Comparison of ENCODE assay signal across 8 cellular contexts in genomic region chr1:206685256-206685748, GRCh38. TPM values are rescaled to one million over a fixed set of nuclear protein-coding genes. Genes with fewer than 3 reads are reported as not detected.
DNase-seq lines count a peak whose midpoint lies in the region; ATAC-seq and TF ChIP-seq lines count a peak whose summit lies in the region.

No MANE protein-coding gene starts in this region.

- H3K4me3 Mint-ChIP-seq in endodermal cell = peak overlapping the region; percentile 88

- 0% methylated on average over 4 to 60 of the region's 60 CpGs for WGBS in endodermal cell (ENCODE audit: insufficient coverage in 1 of 2, insufficient read length in 1 of 2), 2 experiments
- 0% methylated on average over 6 to 10 of the region's 60 CpGs for WGBS in thyroid gland, 2 donors

- H3K27me3 ChIP-seq in endodermal cell (ENCODE audit: control insufficient read depth, insufficient read depth, low read length, poor library complexity, severe bottlenecking) (peaks cover 40% of the 10 kb centered on the region), muscle layer of colon (ENCODE audit: control insufficient read depth in 1 of 2, insufficient read depth in 2 of 2, low read length in 2 of 2) (no peaks in the 10 kb centered on the region), thyroid gland (no peaks in the 10 kb centered on the region)

- H3K9me3 ChIP-seq in endodermal cell (ENCODE audit: control insufficient read depth, low read length) (no peaks in the 10 kb centered on the region), muscle layer of colon (ENCODE audit: low read length) (no peaks in the 10 kb centered on the region), thyroid gland (no peaks in the 10 kb centered on the region)

- TF ChIP-seq POLR2A in thyroid gland (IDR thresholded peaks at IDR 0.05) = no peak

- H3K4me1 Mint-ChIP-seq in endodermal cell = peaks cover 38% of the 10 kb centered on the region

- peak overlapping the region; percentile 97 for H3K27ac Mint-ChIP-seq in endodermal cell

- H3K4me1 ChIP-seq in endodermal cell (ENCODE audit: control insufficient read depth, insufficient read depth, low read length) (peaks cover 19% of the 10 kb centered on the region), muscle layer of colon (ENCODE audit: insufficient read depth, low read length) (peaks cover 45% of the 10 kb centered on the region), thyroid gland (peaks cover 31 to 43% of the 10 kb centered on the region in 2 donors)

- H3K9me3 Mint-ChIP-seq in endodermal cell = no peaks in the 10 kb centered on the region

- intact Hi-C loops in thyroid gland (cut with DNase I) = no loop called here

- H3K36me3 Mint-ChIP-seq in endodermal cell (ENCODE audit: low read depth) = no peaks in the 10 kb centered on the region

- H3K27ac ChIP-seq in endodermal cell (ENCODE audit: low read depth, low read length) (peak overlapping the region; percentile 76), muscle layer of colon (ENCODE audit: low read depth, low read length) (peak overlapping the region; percentile 93), thyroid gland (peak overlapping the region; percentile 89 to 97 (median 89))

- H3K36me3 ChIP-seq in endodermal cell (ENCODE audit: control insufficient read depth, insufficient read depth, low read length) = no peaks in the 10 kb centered on the region
- no peaks in the 10 kb centered on the region for H3K36me3 ChIP-seq in muscle layer of colon (ENCODE audit: insufficient read depth, low read length)
- H3K36me3 ChIP-seq in thyroid gland = no peaks in the 10 kb centered on the region

- H3K27me3 Mint-ChIP-seq in endodermal cell (ENCODE audit: insufficient read depth) = peaks cover 38% of the 10 kb centered on the region

- peak overlapping the region; percentile 93 for H3K4me3 ChIP-seq in endodermal cell (ENCODE audit: low read length)
- H3K4me3 ChIP-seq in muscle layer of colon (ENCODE audit: low read depth in 1 of 2, low read length in 2 of 2) = peak overlapping the region; percentile 76
- H3K4me3 ChIP-seq in thyroid gland (replicated peaks in 1 of 3) = peak overlapping the region; percentile 31 to 70 (median 58)

- H3K9ac ChIP-seq in endodermal cell (ENCODE audit: extremely low read depth, low read length, poor library complexity, severe bottlenecking) (peak overlapping the region; percentile 93), muscle layer of colon (ENCODE audit: low read length) (peak overlapping the region; percentile 97)

- peak; percentile 42 for ATAC-seq in HG03432 (IDR thresholded peaks at IDR 0.05; ENCODE audit: unreplicated experiment)

- DNase-seq in NCI-H146 (lab: John Stamatoyannopoulos, UW) (peak; percentile 45), NCI-H146 treated with DMSO at 0.1 percent for 48 hours (lab: John Stamatoyannopoulos, UW; ENCODE audit: unreplicated experiment) (no peak), endodermal cell (peak; percentile 76), thyroid gland (peak; percentile 35 to 41), occipital lobe (lab: John Stamatoyannopoulos, UW) (no peak)
- peak; percentile 66 for DNase-seq in activated CD4-positive, alpha-beta T cell treated with anti-CD3 and anti-CD28 coated beads for 48 hours

- TF ChIP-seq CTCF in endodermal cell (conservative IDR thresholded peaks at IDR 0.05) = no peak
- TF ChIP-seq CTCF in thyroid gland (IDR thresholded peaks at IDR 0.05) = no peak

RNA-seq across cellular contexts. Expression of gene MAPKAPK2, which starts 0.6 kb away (rescaled TPM):
- total RNA-seq in endodermal cell = 10 to 100 TPM; 72.8 to 79.7 TPM
- 79.7 TPM for polyA plus RNA-seq in endodermal cell (2013, experiment 1 of 2)
- 76.4 TPM for polyA plus RNA-seq in endodermal cell (2013, experiment 2 of 2)
- 10 to 100 TPM; 48.5 to 64.0 (median 59.9) TPM for total RNA-seq in thyroid gland
- total RNA-seq in occipital lobe = 8.1 TPM

RNA-seq across cellular contexts. Expression of gene DYRK3, which starts 50.0 kb away (rescaled TPM):
- total RNA-seq in endodermal cell = 10 to 100 TPM in 1 of 2 donors, 1 to 10 TPM in 1; 9.0 to 13.5 TPM
- 10.0 TPM for polyA plus RNA-seq in endodermal cell (2013, experiment 1 of 2)
- polyA plus RNA-seq in endodermal cell (2013, experiment 2 of 2) = 10.5 TPM
- 10 to 100 TPM; 14.5 to 21.2 (median 15.9) TPM for total RNA-seq in thyroid gland
- 18.2 TPM for total RNA-seq in occipital lobe

Comparison
In these comparisons a context has a peak if more than half of its experiments do, and no peak if none do; other contexts are left out.
1. DNase-seq: peak in NCI-H146 (single experiment), activated CD4-positive, alpha-beta T cell treated with anti-CD3 and anti-CD28 coated beads for 48 hours (single experiment), endodermal cell (single experiment) and thyroid gland (2 of 2); none in NCI-H146 treated with DMSO at 0.1 percent for 48 hours (single experiment) and occipital lobe (single experiment).
2. Peak in every context shown above with its lines, with median percentiles within 50 percentile points of each other: H3K27ac ChIP-seq and H3K4me3 ChIP-seq.